In the genomic region with DNA sequence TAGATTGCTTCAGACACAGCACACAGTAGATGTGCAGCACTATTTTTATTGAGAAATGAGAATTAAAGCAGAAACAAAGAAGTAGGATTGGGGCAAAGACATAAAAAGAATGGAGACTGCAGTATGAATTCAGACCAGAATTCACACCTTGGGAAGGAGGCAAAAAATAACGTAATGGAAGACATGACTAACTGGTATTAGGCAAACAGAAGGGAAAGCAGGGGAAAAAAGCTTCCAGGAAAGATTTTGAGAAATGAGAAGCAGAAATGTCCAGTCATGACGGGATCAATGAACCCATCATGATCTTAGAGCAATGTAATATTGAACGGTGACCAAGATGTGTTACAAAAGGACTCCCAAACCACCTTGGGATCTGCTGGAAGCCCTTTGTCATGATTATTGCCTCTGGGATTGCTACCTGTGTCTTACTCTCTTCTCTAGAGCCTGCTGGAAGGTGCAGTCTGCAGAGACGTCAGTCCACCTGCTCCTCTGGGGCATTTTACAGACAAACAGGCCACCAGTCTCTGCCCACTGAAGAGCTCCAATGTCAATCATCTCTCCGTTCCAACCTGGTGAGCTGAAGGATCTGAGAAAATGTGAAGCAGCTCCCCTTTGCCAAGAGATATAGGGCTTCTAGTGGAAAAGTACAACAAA, we compare ENCODE assay signal across 10 cellular contexts. TPM values are rescaled to one million over a fixed set of nuclear protein-coding genes. Genes with fewer than 3 reads are reported as not detected.
DNase-seq lines count a peak whose midpoint lies in the region; ATAC-seq, FAIRE-seq and TF ChIP-seq lines count a peak whose summit lies in the region.
"Had no signal": no experiment of that assay in that cellular context is flagged by ENCODE, and none has a peak within 500 bp of the region (broad histone marks: within the 10 kb centered on the region; RNA-seq: fewer than 3 reads in every experiment).

No MANE protein-coding gene starts in this region.

- 71 to 84% (median 75%) methylated on average over 5 of the region's 5 CpGs for WGBS in stomach, 5 donors
- 80 to 95% (median 86%) methylated on average over 5 of the region's 5 CpGs for WGBS in small intestine, 3 donors

- no peak overlapping the region for H3K4me3 ChIP-seq in ascending aorta
- no peak overlapping the region for H3K4me3 ChIP-seq in right atrium auricular region
- no peak overlapping the region for H3K4me3 ChIP-seq in stomach
- no peak overlapping the region for H3K4me3 ChIP-seq in small intestine (ENCODE audit: low read depth in 1 of 2, low read length in 2 of 2)

- H3K4me1 ChIP-seq in ascending aorta (peaks cover 0 to 7% of the 10 kb centered on the region in 2 donors), right atrium auricular region (peaks cover 0 to 43% of the 10 kb centered on the region in 2 donors), stomach (peaks cover 15 to 43% (median 29%) of the 10 kb centered on the region in 4 donors), small intestine (ENCODE audit: control insufficient read depth in 2 of 2, insufficient read depth in 1 of 2, low read depth in 1 of 2, low read length in 1 of 2) (peaks cover 5 to 9% of the 10 kb centered on the region in 2 donors)

- intact Hi-C loops in Calu3 (cut with micrococcal nuclease; ENCODE audit: unreplicated experiment) (no loop called here), ascending aorta (cut with DNase I) (no loop called here), stomach (cut with DNase I; ENCODE audit: low total_unique reads) (no loop called here)

- no TSS peak for BruUV-seq in Calu3 (replicated peaks; lab: Mats Ljungman, UMichigan)

- no peaks in the 10 kb centered on the region for H3K9me3 Mint-ChIP-seq in Calu3 (ENCODE audit: low read depth, unreplicated experiment)

- H3K36me3 Mint-ChIP-seq in Calu3 (ENCODE audit: insufficient read depth, unreplicated experiment): peaks cover 9% of the 10 kb centered on the region

- H3K27me3 ChIP-seq in ascending aorta: no peaks in the 10 kb centered on the region
- no peaks in the 10 kb centered on the region for H3K27me3 ChIP-seq in right atrium auricular region
- H3K27me3 ChIP-seq in stomach: no peaks in the 10 kb centered on the region
- H3K27me3 ChIP-seq in small intestine (ENCODE audit: control insufficient read depth in 2 of 2, insufficient read depth in 2 of 2, low read length in 2 of 2): no peaks in the 10 kb centered on the region

- no peaks in the 10 kb centered on the region for H3K27me3 Mint-ChIP-seq in Calu3 (ENCODE audit: unreplicated experiment)

- H3K36me3 ChIP-seq in ascending aorta (no peaks in the 10 kb centered on the region), right atrium auricular region (no peaks in the 10 kb centered on the region), stomach (peaks cover 0 to 6% (median 0%) of the 10 kb centered on the region in 4 donors), small intestine (ENCODE audit: control insufficient read depth in 2 of 2, insufficient read depth in 2 of 2, low read length in 2 of 2) (no peaks in the 10 kb centered on the region)

- H3K27ac Mint-ChIP-seq in Calu3 (ENCODE audit: unreplicated experiment): peak overlapping the region; percentile 1

- TF ChIP-seq POLR2A in stomach (IDR thresholded peaks at IDR 0.05): no peak

- H3K4me1 Mint-ChIP-seq in Calu3 (ENCODE audit: low read depth, unreplicated experiment): peaks cover 17% of the 10 kb centered on the region

- no peaks in the 10 kb centered on the region for H3K9me3 ChIP-seq in ascending aorta
- no peaks in the 10 kb centered on the region for H3K9me3 ChIP-seq in right atrium auricular region
- no peaks in the 10 kb centered on the region for H3K9me3 ChIP-seq in stomach
- H3K9me3 ChIP-seq in small intestine (ENCODE audit: control insufficient read depth, low read depth): no peaks in the 10 kb centered on the region

- CTCF ChIA-PET in Calu3 (lab: Charles Lee): interaction anchor here (0.6 kb wide), 2 partner anchors 11 to 33 kb away, joined by 3 read pairs; no protein-coding TSS in a partner anchor

- H3K27ac ChIP-seq in ascending aorta: peak overlapping the region; percentile 17 to 23
- peak overlapping the region; percentile 23 to 73 for H3K27ac ChIP-seq in right atrium auricular region
- H3K27ac ChIP-seq in stomach: peak overlapping the region in 4 of 5 donors; percentile 26 to 65 (median 48)
- H3K27ac ChIP-seq in small intestine (ENCODE audit: low read depth in 1 of 2, low read length in 1 of 2): peak overlapping the region in 1 of 2 donors; percentile 55

- no peak for ATAC-seq in GM21423 (IDR thresholded peaks at IDR 0.05; ENCODE audit: unreplicated experiment)
- no peak for ATAC-seq in GM21447 (IDR thresholded peaks at IDR 0.05; ENCODE audit: unreplicated experiment)
- ATAC-seq in HG02798 (IDR thresholded peaks at IDR 0.05; ENCODE audit: poor library complexity, unreplicated experiment): no peak

- no peak for TF ChIP-seq EP300 in stomach (IDR thresholded peaks at IDR 0.05)

- no peak overlapping the region for H3K4me3 Mint-ChIP-seq in Calu3 (ENCODE audit: low read depth, unreplicated experiment)

- TF ChIP-seq CTCF in Calu3 (IDR thresholded peaks at IDR 0.05; ENCODE audit: unreplicated experiment) (no peak), ascending aorta (IDR thresholded peaks at IDR 0.05) (no peak), right atrium auricular region (IDR thresholded peaks at IDR 0.05) (no peak), stomach (IDR thresholded peaks at IDR 0.05) (no peak)

- no peak for FAIRE-seq in small intestine (lab: Jason Lieb, UNC)

- DNase-seq in Calu3 (no peak), ascending aorta (ENCODE audit: low spot score in 2 of 2) (no peak), right atrium auricular region (ENCODE audit: low spot score) (no peak), stomach (no peak), small intestine (no peak)
- DNase-seq: activated CD8-positive, alpha-beta memory T cell treated with anti-CD3 and anti-CD28 coated beads, Interleukin-2, amount 50 U/mL, for 4 hours; NCI-H146 had no signal

RNA-seq across cellular contexts. Expression of gene NUDT3, which starts 8.7 kb away (rescaled TPM):
- total RNA-seq in Calu3 (2022) (43.9 and 48.4 TPM in 2 replicates), ascending aorta (18.8 TPM), right atrium auricular region (10 to 100 TPM; 47.2 to 53.5 TPM), stomach (10 to 100 TPM in 3 of 5 donors, 1 to 10 TPM in 2; 8.8 to 34.0 (median 22.3) TPM)
- polyA plus RNA-seq in stomach (10 to 100 TPM in 2 of 3 donors, 1 to 10 TPM in 1; 8.7 to 13.6 (median 12.6) TPM), small intestine (10 to 100 TPM in 1 of 3 donors, 1 to 10 TPM in 2; 6.5 to 13.4 (median 7.2) TPM)

RNA-seq across cellular contexts. Expression of gene RPS10, which starts 42.1 kb away (rescaled TPM):
- 1,887 and 2,049 TPM in 2 replicates for total RNA-seq in Calu3 (2022)
- total RNA-seq in ascending aorta: 1,703 TPM
- total RNA-seq in right atrium auricular region: 1,000 to 10,000 TPM in 1 of 2 donors, 100 to 1,000 TPM in 1; 830 to 2,258 TPM
- total RNA-seq in stomach: 1,000 to 10,000 TPM in 4 of 5 donors, 100 to 1,000 TPM in 1; 371 to 2,165 (median 1,796) TPM
- polyA plus RNA-seq in stomach: 1,000 to 10,000 TPM; 3,296 to 4,063 (median 3,349) TPM
- polyA plus RNA-seq in small intestine: 1,000 to 10,000 TPM; 2,052 to 4,302 (median 3,085) TPM
